In genomic region chr15:89468808-89469207, GRCh38 we compare ENCODE assay signal across 13 cellular contexts. TPM values are rescaled to one million over a fixed set of nuclear protein-coding genes. Genes with fewer than 3 reads are reported as not detected.
DNase-seq lines count a peak whose midpoint lies in the region; ATAC-seq and TF ChIP-seq lines count a peak whose summit lies in the region.
"Not testable (repeated sequence)": the region's sequence is repeated elsewhere in the genome, so short reads cannot be mapped to it uniquely, and the experiment has no call there.
"Had no signal": no experiment of that assay in that cellular context is flagged by ENCODE, and none has a peak within 500 bp of the region (broad histone marks: within the 10 kb centered on the region; RNA-seq: fewer than 3 reads in every experiment).

No MANE protein-coding gene starts in this region.

- H3K4me1 Mint-ChIP-seq in HFFc6 (ENCODE audit: low read depth): not testable (repeated sequence)
- H3K4me1 Mint-ChIP-seq in brain: peaks cover 67% of the 10 kb centered on the region

- not testable (repeated sequence) for H3K36me3 Mint-ChIP-seq in HFFc6 (ENCODE audit: low read depth); brain

- peak; percentile 38; the same call in 2 of the 3 replicates for ATAC-seq in SK-N-SH treated with all-trans-retinoic acid at 6 μM for 48 hours

- peaks cover 17% of the 10 kb centered on the region for H3K4me1 ChIP-seq in iPS-18a (ENCODE audit: control insufficient read depth, low read depth, low read length)

- H3K4me3 Mint-ChIP-seq in HFFc6: not testable (repeated sequence)
- peak overlapping the region in 3 of 5 experiments; percentile 75 to 80 (median 78) for H3K4me3 Mint-ChIP-seq in brain

- peaks cover 29% of the 10 kb centered on the region for H3K27me3 Mint-ChIP-seq in HFFc6 (ENCODE audit: insufficient read depth)
- H3K27me3 Mint-ChIP-seq in brain: not testable (repeated sequence)

- H3K27ac Mint-ChIP-seq in HFFc6: not testable (repeated sequence)
- peak overlapping the region; percentile 92 to 98 (median 96) for H3K27ac Mint-ChIP-seq in brain

- peak overlapping the region; percentile 20 for H3K27ac ChIP-seq in iPS-18a (ENCODE audit: low read length)

- H3K9me3 ChIP-seq in iPS-18a (ENCODE audit: control insufficient read depth, low read depth, low read length): not testable (repeated sequence)

- H3K36me3 ChIP-seq in iPS-18a (ENCODE audit: control insufficient read depth, low read depth, low read length): not testable (repeated sequence)

- H3K9me3 Mint-ChIP-seq in HFFc6, brain: not testable (repeated sequence)

- not testable (repeated sequence) for TF ChIP-seq CTCF in HFFc6 (IDR thresholded peaks at IDR 0.05); brain (conservative IDR thresholded peaks at IDR 0.05); epithelial cell of esophagus (IDR thresholded peaks at IDR 0.05; ENCODE audit: insufficient read depth, low read depth, low read length, missing control alignments)

- not testable (repeated sequence) for H3K9ac ChIP-seq in iPS-18a (ENCODE audit: low read length)

- DNase-seq in EH (ENCODE audit: low read depth): peak; percentile 10
- peak; percentile 22 for DNase-seq in HFFc6
- peak; percentile 50 for DNase-seq in NCI-H69 (lab: John Stamatoyannopoulos, UW)
- peak; percentile 66 for DNase-seq in epithelial cell of esophagus (ENCODE audit: low read depth)
- DNase-seq in renal cortical epithelial cell (ENCODE audit: low read depth): peak; percentile 46

- not testable (repeated sequence) for H3K4me3 ChIP-seq in epithelial cell of esophagus (ENCODE audit: low read length)
- peak overlapping the region; percentile 5 for H3K4me3 ChIP-seq in iPS-18a (ENCODE audit: low read length)

- not testable (repeated sequence) for H3K27me3 ChIP-seq in iPS-18a (ENCODE audit: control insufficient read depth, insufficient read depth, low read length)

RNA-seq across cellular contexts. Expression of gene RHCG, which starts 27.6 kb away (rescaled TPM):
- total RNA-seq in HFFc6 (2021; fragmentation: NEBNext Ultra II Directional; extraction: Animal tissue kit (Norgen Biotek cat#: 25700)): not detected
- 4.0 TPM for polyA plus RNA-seq in brain (ENCODE audit: insufficient read depth, low read depth, low replicate concordance)
- total RNA-seq in renal cortical epithelial cell: 0.10 and 1.6 TPM in 2 replicates
- total RNA-seq: Caco-2; CD4-positive, alpha-beta T cell; Right ventricle myocardium inferior had no signal
- polyA plus RNA-seq: BJ, IgD-negative memory B cell had no signal

Comparison
In these comparisons a context has a peak if more than half of its experiments do, and no peak if none do; other contexts are left out.
1. DNase-seq: peak in every context shown above with its lines; median percentile 66 in epithelial cell of esophagus; 50 in NCI-H69; 46 in renal cortical epithelial cell; 22 in HFFc6; 10 in EH.